ENCODE assay signal across 8 cellular contexts in the genomic region with DNA sequence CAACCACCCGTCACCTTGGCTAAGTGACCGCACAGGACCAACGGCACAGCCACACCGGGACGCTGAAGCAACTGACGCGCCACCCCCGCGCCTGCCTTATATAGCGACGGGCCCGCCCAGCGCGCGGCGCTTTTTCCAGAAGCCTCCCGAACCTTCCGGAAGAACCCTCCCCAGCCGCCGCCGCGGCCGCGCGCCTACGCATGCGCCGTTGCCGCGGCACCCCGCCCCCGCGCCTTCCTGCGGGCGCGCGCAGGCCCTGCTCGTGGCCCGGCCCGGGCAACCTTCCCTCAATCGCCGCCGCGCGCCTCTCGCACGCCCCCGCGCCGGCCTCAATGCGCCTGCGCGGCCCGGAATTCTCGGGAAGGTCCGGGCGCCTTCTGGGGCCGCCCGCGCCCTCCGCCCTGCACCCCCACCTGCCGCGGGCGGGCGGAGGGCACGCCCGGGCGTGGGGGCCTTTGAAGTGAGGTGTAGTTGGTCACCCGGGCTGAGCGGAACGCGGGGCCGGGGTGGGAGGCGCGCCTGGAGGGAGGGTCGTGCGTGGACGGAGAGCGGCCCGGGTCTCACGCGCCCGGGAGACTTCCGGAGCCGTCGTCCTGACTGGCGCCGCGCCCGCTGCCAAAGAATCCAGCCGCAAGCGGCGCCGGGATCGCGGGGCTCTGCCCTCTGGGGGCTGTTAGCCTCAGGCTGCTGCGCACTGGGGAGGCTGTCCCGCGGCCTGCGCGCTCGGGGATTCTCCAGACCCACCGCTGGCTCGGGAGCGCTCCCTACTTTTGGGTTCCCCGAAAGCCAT. TPM values are rescaled to one million over a fixed set of nuclear protein-coding genes. Genes with fewer than 3 reads are reported as not detected.
DNase-seq lines count a peak whose midpoint lies in the region; ATAC-seq, FAIRE-seq and TF ChIP-seq lines count a peak whose summit lies in the region.

Gene HSP90AA1, minus strand, starts transcription at position 73 of the 790 bp plus-strand sequence. CDS start 666 bp downstream, outside the sequence.

- ATAC-seq in GM19351 (IDR thresholded peaks at IDR 0.05; ENCODE audit: unreplicated experiment) (peak; percentile 59), HG03520 (IDR thresholded peaks at IDR 0.05; ENCODE audit: unreplicated experiment) (peak; percentile 64), HepG2 (peak; percentile 86)

- peak; percentile 45; the same call in 1 of the 2 replicates for TF ChIP-seq RAD21 in HepG2 (CRISPR knock-in tag; IDR thresholded peaks at IDR 0.05)

- H3K4me1 ChIP-seq in HepG2 (ENCODE audit: insufficient read depth, low read length), result peaks cover 47% of the 10 kb centered on the region

- H4K20me1 ChIP-seq in HepG2 (ENCODE audit: insufficient read depth, low read length), result peaks cover 27% of the 10 kb centered on the region

- CTCF ChIA-PET in HepG2 (lab: Yijun Ruan, JAX; ENCODE audit: low intra/inter-chr PET ratio, low total read pairs), result interaction anchor here (0.9 kb wide), 1 partner anchor 10 kb away, joined by 3 read pairs; no protein-coding TSS in a partner anchor

- no peaks in the 10 kb centered on the region for H3K9me3 ChIP-seq in HepG2 (ENCODE audit: low read length)

- BruUV-seq in HepG2 (replicated peaks; lab: Mats Ljungman, UMichigan), result no TSS peak

- no peaks in the 10 kb centered on the region; a peak in 1 of 5 replicates for H3K27me3 ChIP-seq in HepG2 (ENCODE audit: control insufficient read depth in 1 of 2, insufficient read depth in 2 of 2, low read length in 2 of 2)

- peak; percentile 63 to 99 (median 92) for DNase-seq in C1 segment of cervical spinal cord (lab: John Stamatoyannopoulos, UW)
- peak; percentile 97 for DNase-seq in NCI-H748 (lab: John Stamatoyannopoulos, UW; ENCODE audit: unreplicated experiment)
- DNase-seq in activated CD4-positive, alpha-beta T cell treated with anti-CD3 and anti-CD28 coated beads, Interleukin-2, amount 50 U/mL, for 1 hour, result peak; percentile 94
- peak; percentile 82 for DNase-seq in dedifferentiated amniotic fluid mesenchymal stem cell (ENCODE audit: extremely low spot score)
- peak; percentile 83 for DNase-seq in HepG2 (ENCODE audit: low spot score)
- peak; percentile 97 to 99 for DNase-seq in stimulated activated CD4-positive, alpha-beta T cell treated with anti-CD3 and anti-CD28 coated beads, Interleukin-2, amount 100 ng/mL, for 48 hours

- FAIRE-seq in HepG2 (lab: Jason Lieb, UNC), result peak; percentile 39

- no peak within 1 kb of the TSS for H2AFZ ChIP-seq in HepG2 (ENCODE audit: low read length)

- TF ChIP-seq CTCF in HepG2 (CRISPR knock-in tag; IDR thresholded peaks at IDR 0.05), result peak; percentile 41

- H3K4me3 ChIP-seq in HepG2 (replicated peaks in 1 of 3; ENCODE audit: insufficient read depth in 1 of 3, low read depth in 2 of 3, low read length in 3 of 3), result peak within 1 kb of the TSS; percentile 84 to 91 (median 90)

- in situ Hi-C loops in HepG2 (cut with HindIII; ENCODE audit: extremely low pct_ligation_motif_present, low pct_unique_long_range_greater_than_20kb), result loop anchor here (25.0 kb wide), 1 partner anchor 375 kb away; no protein-coding TSS in a partner anchor

- POLR2A ChIA-PET in HepG2 (lab: Yijun Ruan, JAX), result interaction anchor here (0.7 to 1.4 kb wide), 2 partner anchors 9 to 34 kb away, joined by 3 to 4 read pairs; no protein-coding TSS in a partner anchor

- H3K4me2 ChIP-seq in HepG2 (ENCODE audit: low read depth, low read length), result peak within 1 kb of the TSS; percentile 94

- intact Hi-C loops in HepG2 (cut with micrococcal nuclease; ENCODE audit: unreplicated experiment), result loop anchor here (2.0 kb wide), 1 partner anchor 124 kb away; no protein-coding TSS in a partner anchor

- TF ChIP-seq EP300 in HepG2 (IDR thresholded peaks at IDR 0.05; ENCODE audit: low read depth in 2 of 2, low read length in 2 of 2) (peak in 1 of 2 experiments; percentile 95; a peak in 2 of 4 replicates), HepG2 (CRISPR knock-in tag; IDR thresholded peaks at IDR 0.05; ENCODE audit: borderline replicate concordance) (no peak)

- TF ChIP-seq POLR2A in HepG2 (IDR thresholded peaks at IDR 0.05; ENCODE audit: insufficient read depth in 1 of 2, low read depth in 2 of 2, low read length in 2 of 2), result peak; percentile 97 to 99

- peak within 1 kb of the TSS; percentile 94 for H3K27ac ChIP-seq in HepG2 (ENCODE audit: extremely low read length, insufficient read depth, low read length)

- WGBS in HepG2 (ENCODE audit: low lambda C conversion rate), result 0% methylated on average over 4 of the region's 106 CpGs

- peak within 1 kb of the TSS; percentile 96 for H3K9ac ChIP-seq in HepG2 (ENCODE audit: insufficient read depth, low read depth, low read length)

- peaks cover 18 to 29% of the 10 kb centered on the region in 2 experiments for H3K36me3 ChIP-seq in HepG2 (replicated peaks in 1 of 2; ENCODE audit: control insufficient read depth in 1 of 2, insufficient read depth in 2 of 2, low read length in 2 of 2)

- H3K79me2 ChIP-seq in HepG2 (ENCODE audit: insufficient read depth, low read length), result peaks cover 40% of the 10 kb centered on the region

TF ChIP-seq in HepG2, 621 proteins besides CTCF, POLR2A, EP300 and RAD21 (continues in another document):
- TF ChIP-seq ZNF30 (CRISPR knock-in tag; IDR thresholded peaks at IDR 0.05), result no peak
- no peak for TF ChIP-seq NR2F6 (IDR thresholded peaks at IDR 0.05)
- TF ChIP-seq NR2F6 (CRISPR knock-in tag; IDR thresholded peaks at IDR 0.05), result no peak
- no peak; the same call in 1 of the 2 replicates for TF ChIP-seq ZNF549 (CRISPR knock-in tag; IDR thresholded peaks at IDR 0.05)
- peak; percentile 91 for TF ChIP-seq ETV5 (CRISPR knock-in tag; IDR thresholded peaks at IDR 0.05; ENCODE audit: borderline replicate concordance)
- TF ChIP-seq, protein P1, sequence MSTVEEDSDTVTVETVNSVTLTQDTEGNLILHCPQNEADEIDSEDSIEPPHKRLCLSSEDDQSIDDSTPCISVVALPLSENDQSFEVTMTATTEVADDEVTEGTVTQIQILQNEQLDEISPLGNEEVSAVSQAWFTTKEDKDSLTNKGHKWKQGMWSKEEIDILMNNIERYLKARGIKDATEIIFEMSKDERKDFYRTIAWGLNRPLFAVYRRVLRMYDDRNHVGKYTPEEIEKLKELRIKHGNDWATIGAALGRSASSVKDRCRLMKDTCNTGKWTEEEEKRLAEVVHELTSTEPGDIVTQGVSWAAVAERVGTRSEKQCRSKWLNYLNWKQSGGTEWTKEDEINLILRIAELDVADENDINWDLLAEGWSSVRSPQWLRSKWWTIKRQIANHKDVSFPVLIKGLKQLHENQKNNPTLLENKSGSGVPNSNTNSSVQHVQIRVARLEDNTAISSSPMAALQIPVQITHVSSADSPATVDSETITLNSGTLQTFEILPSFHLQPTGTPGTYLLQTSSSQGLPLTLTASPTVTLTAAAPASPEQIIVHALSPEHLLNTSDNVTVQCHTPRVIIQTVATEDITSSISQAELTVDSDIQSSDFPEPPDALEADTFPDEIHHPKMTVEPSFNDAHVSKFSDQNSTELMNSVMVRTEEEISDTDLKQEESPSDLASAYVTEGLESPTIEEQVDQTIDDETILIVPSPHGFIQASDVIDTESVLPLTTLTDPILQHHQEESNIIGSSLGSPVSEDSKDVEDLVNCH (CRISPR knock-in tag; IDR thresholded peaks at IDR 0.05), result 0 out of 2 replicates have a peak, but pooled peaks have one; percentile 21
- TF ChIP-seq, protein P2, sequence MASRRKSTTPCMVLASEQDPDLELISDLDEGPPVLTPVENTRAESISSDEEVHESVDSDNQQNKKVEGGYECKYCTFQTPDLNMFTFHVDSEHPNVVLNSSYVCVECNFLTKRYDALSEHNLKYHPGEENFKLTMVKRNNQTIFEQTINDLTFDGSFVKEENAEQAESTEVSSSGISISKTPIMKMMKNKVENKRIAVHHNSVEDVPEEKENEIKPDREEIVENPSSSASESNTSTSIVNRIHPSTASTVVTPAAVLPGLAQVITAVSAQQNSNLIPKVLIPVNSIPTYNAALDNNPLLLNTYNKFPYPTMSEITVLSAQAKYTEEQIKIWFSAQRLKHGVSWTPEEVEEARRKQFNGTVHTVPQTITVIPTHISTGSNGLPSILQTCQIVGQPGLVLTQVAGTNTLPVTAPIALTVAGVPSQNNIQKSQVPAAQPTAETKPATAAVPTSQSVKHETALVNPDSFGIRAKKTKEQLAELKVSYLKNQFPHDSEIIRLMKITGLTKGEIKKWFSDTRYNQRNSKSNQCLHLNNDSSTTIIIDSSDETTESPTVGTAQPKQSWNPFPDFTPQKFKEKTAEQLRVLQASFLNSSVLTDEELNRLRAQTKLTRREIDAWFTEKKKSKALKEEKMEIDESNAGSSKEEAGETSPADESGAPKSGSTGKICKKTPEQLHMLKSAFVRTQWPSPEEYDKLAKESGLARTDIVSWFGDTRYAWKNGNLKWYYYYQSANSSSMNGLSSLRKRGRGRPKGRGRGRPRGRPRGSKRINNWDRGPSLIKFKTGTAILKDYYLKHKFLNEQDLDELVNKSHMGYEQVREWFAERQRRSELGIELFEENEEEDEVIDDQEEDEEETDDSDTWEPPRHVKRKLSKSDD (CRISPR knock-in tag; IDR thresholded peaks at IDR 0.05; ENCODE audit: low read depth), result 0 out of 2 replicates have a peak, but pooled peaks have one; percentile 46
- no peak for TF ChIP-seq HCFC1 (IDR thresholded peaks at IDR 0.05; ENCODE audit: low read depth, low read length)
- TF ChIP-seq NCOA5 (CRISPR knock-in tag; IDR thresholded peaks at IDR 0.05), result no peak

RNA-seq across cellular contexts. Expression of gene HSP90AA1, which starts in this region (rescaled TPM):
- 636 and 1,509 TPM in 2 replicates for total RNA-seq in HepG2 (2016; rRNA removed; fragmentation: Illumina TruSeq; extraction: Trizol)
- total RNA-seq in HepG2 (2016; cell fraction: cytosol; rRNA removed; fragmentation: Illumina TruSeq; extraction: Trizol; ENCODE audit: low read depth), result 68.9 and 73.7 TPM in 2 replicates
- total RNA-seq in HepG2 (2016; cell fraction: insoluble cytoplasmic fraction; rRNA removed; fragmentation: Illumina TruSeq; extraction: Trizol), result 651 and 1,441 TPM in 2 replicates
- 133 and 157 TPM in 2 replicates for total RNA-seq in HepG2 (2016; cell fraction: membrane; rRNA removed; fragmentation: Illumina TruSeq; extraction: Trizol)
- 507 and 548 TPM in 2 replicates for total RNA-seq in HepG2 (2016; cell fraction: nucleus; rRNA removed; fragmentation: Illumina TruSeq; extraction: Trizol)
- polyA plus RNA-seq in HepG2 (2011; rRNA removed), result 205 and 262 TPM in 2 replicates
- polyA plus RNA-seq in HepG2 (2011; cell fraction: cytosol; rRNA removed), result 127 and 221 TPM in 2 replicates
- 46.7 and 79.9 TPM in 2 replicates for polyA plus RNA-seq in HepG2 (2011; cell fraction: nucleus; rRNA removed)
- polyA plus RNA-seq in HepG2 (2012), result 319 and 504 TPM in 2 replicates
- 49.1 and 55.8 TPM in 2 replicates for polyA plus RNA-seq in HepG2 (2016; cell fraction: cytosol; fragmentation: Illumina TruSeq; extraction: Trizol; ENCODE audit: low read depth)
- polyA plus RNA-seq in HepG2 (2016; cell fraction: insoluble cytoplasmic fraction; fragmentation: Illumina TruSeq; extraction: Trizol; ENCODE audit: low read depth), result 1,691 and 1,814 TPM in 2 replicates
- polyA plus RNA-seq in HepG2 (2016; cell fraction: membrane; fragmentation: Illumina TruSeq; extraction: Trizol; ENCODE audit: low read depth), result 108 and 125 TPM in 2 replicates
- 669 and 675 TPM in 2 replicates for polyA plus RNA-seq in HepG2 (2016; cell fraction: nucleus; fragmentation: Illumina TruSeq; extraction: Trizol; ENCODE audit: insufficient read depth, low read depth)
- polyA minus RNA-seq in HepG2 (2011; rRNA and poly(A)+ RNA removed; ENCODE audit: low replicate concordance), result 117 and 458 TPM in 2 replicates
- polyA minus RNA-seq in HepG2 (2011; cell fraction: cytosol; rRNA and poly(A)+ RNA removed), result 494 and 532 TPM in 2 replicates
- 134 and 221 TPM in 2 replicates for polyA minus RNA-seq in HepG2 (2011; cell fraction: nucleus; rRNA and poly(A)+ RNA removed)

Comparison
In these comparisons a context has a peak if more than half of its experiments do, and no peak if none do; other contexts are left out.
1. Peak in every context shown above with its lines: DNase-seq, ATAC-seq, H3K4me3 ChIP-seq and H3K27ac ChIP-seq.